20 cellular contexts compared by ENCODE assay signal in genomic region chr22:49957826-49958461, GRCh38. TPM values are rescaled to one million over a fixed set of nuclear protein-coding genes. Genes with fewer than 3 reads are reported as not detected.
DNase-seq lines count a peak whose midpoint lies in the region; ATAC-seq, FAIRE-seq and TF ChIP-seq lines count a peak whose summit lies in the region.
"Had no signal": no experiment of that assay in that cellular context is flagged by ENCODE, and none has a peak within 500 bp of the region (broad histone marks: within the 10 kb centered on the region; RNA-seq: fewer than 3 reads in every experiment).

No MANE protein-coding gene starts in this region.

- no peak for ATAC-seq in activated CD4-positive, alpha-beta T cell treated with anti-CD3 and anti-CD28 coated beads for 36 hours
- ATAC-seq in HepG2: no peak
- ATAC-seq in stimulated activated effector memory CD8-positive, alpha-beta T cell treated with anti-CD3 and anti-CD28 coated beads, Interleukin-12 subunit alpha, Interleukin-12 subunit beta, amount 100 ng/mL, for 72 hours: no peak

- in situ Hi-C loops in HepG2 (cut with HindIII; ENCODE audit: extremely low pct_ligation_motif_present, low pct_unique_long_range_greater_than_20kb): no loop called here

- no peaks in the 10 kb centered on the region for H3K9me3 Mint-ChIP-seq in activated CD4-positive, alpha-beta T cell treated with anti-CD3 and anti-CD28 coated beads for 36 hours (ENCODE audit: low read depth)
- H3K9me3 Mint-ChIP-seq in activated naive CD8-positive, alpha-beta T cell treated with anti-CD3 and anti-CD28 coated beads for 36 hours: no peaks in the 10 kb centered on the region
- H3K9me3 Mint-ChIP-seq in stimulated activated effector memory CD8-positive, alpha-beta T cell treated with anti-CD3 and anti-CD28 coated beads, Interleukin-12 subunit alpha, Interleukin-12 subunit beta, amount 100 ng/mL, for 72 hours: no peaks in the 10 kb centered on the region

- peak overlapping the region; percentile 99 for H3K4me2 ChIP-seq in HepG2 (ENCODE audit: low read depth, low read length)

- no peak overlapping the region for H2AFZ ChIP-seq in HepG2 (ENCODE audit: low read length)

- H3K4me3 Mint-ChIP-seq in activated CD4-positive, alpha-beta T cell treated with anti-CD3 and anti-CD28 coated beads for 36 hours: peak overlapping the region; percentile 81
- peak overlapping the region; percentile 22 for H3K4me3 Mint-ChIP-seq in activated naive CD8-positive, alpha-beta T cell treated with anti-CD3 and anti-CD28 coated beads for 36 hours
- peak overlapping the region; percentile 79 for H3K4me3 Mint-ChIP-seq in stimulated activated effector memory CD8-positive, alpha-beta T cell treated with anti-CD3 and anti-CD28 coated beads, Interleukin-12 subunit alpha, Interleukin-12 subunit beta, amount 100 ng/mL, for 72 hours

- peaks cover 12% of the 10 kb centered on the region for H3K36me3 Mint-ChIP-seq in activated CD4-positive, alpha-beta T cell treated with anti-CD3 and anti-CD28 coated beads for 36 hours (ENCODE audit: low read depth)
- peaks cover 12% of the 10 kb centered on the region for H3K36me3 Mint-ChIP-seq in activated naive CD8-positive, alpha-beta T cell treated with anti-CD3 and anti-CD28 coated beads for 36 hours
- peaks cover 19% of the 10 kb centered on the region for H3K36me3 Mint-ChIP-seq in stimulated activated effector memory CD8-positive, alpha-beta T cell treated with anti-CD3 and anti-CD28 coated beads, Interleukin-12 subunit alpha, Interleukin-12 subunit beta, amount 100 ng/mL, for 72 hours

- TF ChIP-seq EP300 in HepG2 (IDR thresholded peaks at IDR 0.05; ENCODE audit: low read depth in 2 of 2, low read length in 2 of 2) (no peak), HepG2 (CRISPR knock-in tag; IDR thresholded peaks at IDR 0.05; ENCODE audit: borderline replicate concordance) (no peak)

- DNase-seq in activated CD4-positive, alpha-beta T cell treated with anti-CD3 and anti-CD28 coated beads for 36 hours: no peak
- DNase-seq in activated CD4-positive, alpha-beta T cell treated with anti-CD3 and anti-CD28 coated beads for 1 hour: no peak
- DNase-seq in activated naive CD8-positive, alpha-beta T cell treated with anti-CD3 and anti-CD28 coated beads for 36 hours: no peak
- DNase-seq in HepG2 (ENCODE audit: low spot score) (no peak), prostate gland (ENCODE audit: low spot score) (no peak), uterus (no peak), NCI-H1048 (lab: John Stamatoyannopoulos, UW) (no peak)
- no peak for DNase-seq in stimulated activated effector memory CD8-positive, alpha-beta T cell treated with anti-CD3 and anti-CD28 coated beads, Interleukin-12 subunit alpha, Interleukin-12 subunit beta, amount 100 ng/mL, for 72 hours (ENCODE audit: low spot score in 2 of 2)
- DNase-seq: activated CD8-positive, alpha-beta memory T cell treated with anti-CD3 and anti-CD28 coated beads for 24 hours; foreskin melanocyte; Kasumi-1; midbrain; NCI-H146; NCI-H446 treated with DMSO at 0.1 percent for 48 hours had no signal

- no peaks in the 10 kb centered on the region for H3K27me3 Mint-ChIP-seq in activated CD4-positive, alpha-beta T cell treated with anti-CD3 and anti-CD28 coated beads for 36 hours
- no peaks in the 10 kb centered on the region for H3K27me3 Mint-ChIP-seq in activated naive CD8-positive, alpha-beta T cell treated with anti-CD3 and anti-CD28 coated beads for 36 hours

- H3K4me3 ChIP-seq in HepG2 (replicated peaks in 1 of 3; ENCODE audit: insufficient read depth in 1 of 3, low read depth in 2 of 3, low read length in 3 of 3) (peak overlapping the region in 1 of 3 experiments; percentile 83; a peak in 2 of 6 replicates), prostate gland (no peak overlapping the region), uterus (no peak overlapping the region)
- H3K4me3 ChIP-seq: cardiac muscle cell had no signal

- no peaks in the 10 kb centered on the region; a peak in 1 of 5 replicates for H3K27me3 ChIP-seq in HepG2 (ENCODE audit: control insufficient read depth in 1 of 2, insufficient read depth in 2 of 2, low read length in 2 of 2)
- H3K27me3 ChIP-seq in prostate gland (replicated peaks; ENCODE audit: insufficient read depth): no peaks in the 10 kb centered on the region
- no peaks in the 10 kb centered on the region for H3K27me3 ChIP-seq in uterus
- H3K27me3 ChIP-seq: cardiac muscle cell had no signal

- peak overlapping the region; percentile 93 for H3K9ac ChIP-seq in HepG2 (ENCODE audit: insufficient read depth, low read depth, low read length)

- TF ChIP-seq RAD21 in HepG2 (CRISPR knock-in tag; IDR thresholded peaks at IDR 0.05): no peak

- peaks cover 24% of the 10 kb centered on the region for H3K79me2 ChIP-seq in HepG2 (ENCODE audit: insufficient read depth, low read length)

- POLR2A ChIA-PET in activated CD4-positive, alpha-beta T cell treated with anti-CD3 and anti-CD28 coated beads for 36 hours (lab: Charles Lee): interaction anchor here (0.6 kb wide), 2 partner anchors 11 to 22 kb away, joined by 3 read pairs; no protein-coding TSS in a partner anchor
- POLR2A ChIA-PET in HepG2 (lab: Yijun Ruan, JAX): interaction anchor here (12.9 to 18.6 kb wide), 3 partner anchors 6 to 23 kb away, joined by 283 to 722 read pairs (median 722); partner anchors contain the start of gene PIM3

- FAIRE-seq in HepG2 (lab: Jason Lieb, UNC): no peak
- FAIRE-seq: endometrium, GM12891 had no signal

- peaks cover 14% of the 10 kb centered on the region for H4K20me1 ChIP-seq in HepG2 (ENCODE audit: insufficient read depth, low read length)

- TF ChIP-seq POLR2A in HepG2 (IDR thresholded peaks at IDR 0.05; ENCODE audit: insufficient read depth in 1 of 2, low read depth in 2 of 2, low read length in 2 of 2): no peak
- no peak for TF ChIP-seq POLR2A in prostate gland (IDR thresholded peaks at IDR 0.05)
- TF ChIP-seq POLR2A in uterus (IDR thresholded peaks at IDR 0.05): no peak

- TF ChIP-seq CTCF in HepG2 (CRISPR knock-in tag; IDR thresholded peaks at IDR 0.05) (no peak), prostate gland (IDR thresholded peaks at IDR 0.05) (no peak), uterus (IDR thresholded peaks at IDR 0.05) (no peak)

- H3K27ac ChIP-seq in HepG2 (ENCODE audit: extremely low read length, insufficient read depth, low read length): peak overlapping the region; percentile 87
- H3K27ac ChIP-seq in prostate gland: no peak overlapping the region
- no peak overlapping the region for H3K27ac ChIP-seq in uterus
- H3K27ac ChIP-seq: cardiac muscle cell had no signal

- H3K36me3 ChIP-seq in HepG2 (replicated peaks in 1 of 2; ENCODE audit: control insufficient read depth in 1 of 2, insufficient read depth in 2 of 2, low read length in 2 of 2): peaks cover 4 to 10% of the 10 kb centered on the region in 2 experiments; a peak in 4 of 5 replicates
- peaks cover 0 to 10% of the 10 kb centered on the region in 2 donors for H3K36me3 ChIP-seq in prostate gland
- no peaks in the 10 kb centered on the region for H3K36me3 ChIP-seq in uterus

- 53% methylated on average over 9 of the region's 18 CpGs for WGBS in HepG2 (ENCODE audit: low lambda C conversion rate)
- 90% methylated on average over 13 of the region's 18 CpGs for WGBS in prostate gland

- H3K4me1 ChIP-seq in HepG2 (ENCODE audit: insufficient read depth, low read length) (peaks cover 75% of the 10 kb centered on the region), prostate gland (replicated peaks) (peaks cover 34% of the 10 kb centered on the region), uterus (peaks cover 0 to 4% of the 10 kb centered on the region in 2 donors)

- H3K27ac Mint-ChIP-seq in activated CD4-positive, alpha-beta T cell treated with anti-CD3 and anti-CD28 coated beads for 36 hours: no peak overlapping the region
- no peak overlapping the region for H3K27ac Mint-ChIP-seq in activated naive CD8-positive, alpha-beta T cell treated with anti-CD3 and anti-CD28 coated beads for 36 hours
- peak overlapping the region; percentile 90 for H3K27ac Mint-ChIP-seq in stimulated activated effector memory CD8-positive, alpha-beta T cell treated with anti-CD3 and anti-CD28 coated beads, Interleukin-12 subunit alpha, Interleukin-12 subunit beta, amount 100 ng/mL, for 72 hours

- no TSS peak for BruUV-seq in HepG2 (replicated peaks; lab: Mats Ljungman, UMichigan)

- H3K4me1 Mint-ChIP-seq in activated CD4-positive, alpha-beta T cell treated with anti-CD3 and anti-CD28 coated beads for 36 hours: peaks cover 11% of the 10 kb centered on the region
- peaks cover 7% of the 10 kb centered on the region for H3K4me1 Mint-ChIP-seq in activated naive CD8-positive, alpha-beta T cell treated with anti-CD3 and anti-CD28 coated beads for 36 hours
- peaks cover 11% of the 10 kb centered on the region for H3K4me1 Mint-ChIP-seq in stimulated activated effector memory CD8-positive, alpha-beta T cell treated with anti-CD3 and anti-CD28 coated beads, Interleukin-12 subunit alpha, Interleukin-12 subunit beta, amount 100 ng/mL, for 72 hours

- CTCF ChIA-PET in activated CD4-positive, alpha-beta T cell treated with anti-CD3 and anti-CD28 coated beads for 36 hours (lab: Charles Lee): no interaction called here
- CTCF ChIA-PET in HepG2 (lab: Yijun Ruan, JAX; ENCODE audit: low intra/inter-chr PET ratio, low total read pairs): interaction anchor here (1.9 kb wide), 1 partner anchor 27 kb away, joined by 4 read pairs; no protein-coding TSS in a partner anchor

- no peaks in the 10 kb centered on the region for H3K9me3 ChIP-seq in HepG2 (ENCODE audit: low read length)
- no peaks in the 10 kb centered on the region for H3K9me3 ChIP-seq in prostate gland
- no peaks in the 10 kb centered on the region for H3K9me3 ChIP-seq in uterus

- intact Hi-C loops in activated CD4-positive, alpha-beta T cell treated with anti-CD3 and anti-CD28 coated beads for 36 hours (cut with DNase I, micrococcal nuclease): no loop called here
- intact Hi-C loops in HepG2 (cut with micrococcal nuclease; ENCODE audit: unreplicated experiment): no loop called here
- intact Hi-C loops in prostate gland (cut with DNase I): loop anchor here (2.0 kb wide), 1 partner anchor 21 kb away; no protein-coding TSS in a partner anchor
- intact Hi-C loops in uterus (cut with DNase I; ENCODE audit: low total_unique reads): no loop called here

RNA-seq across cellular contexts. Expression of gene PIM3, which starts 2.6 kb away (rescaled TPM):
- total RNA-seq in activated CD4-positive, alpha-beta T cell treated with anti-CD3 and anti-CD28 coated beads for 36 hours: 100 to 1,000 TPM; 127 to 165 TPM
- total RNA-seq in activated naive CD8-positive, alpha-beta T cell treated with anti-CD3 and anti-CD28 coated beads for 36 hours: 100 to 1,000 TPM; 134 to 137 TPM
- total RNA-seq in HepG2 (2016; rRNA removed; fragmentation: Illumina TruSeq; extraction: Trizol): 18.2 and 31.2 TPM in 2 replicates
- 12.4 and 12.6 TPM in 2 replicates for total RNA-seq in HepG2 (2016; cell fraction: cytosol; rRNA removed; fragmentation: Illumina TruSeq; extraction: Trizol; ENCODE audit: low read depth)
- total RNA-seq in HepG2 (2016; cell fraction: insoluble cytoplasmic fraction; rRNA removed; fragmentation: Illumina TruSeq; extraction: Trizol): 17.3 and 32.7 TPM in 2 replicates
- total RNA-seq in HepG2 (2016; cell fraction: membrane; rRNA removed; fragmentation: Illumina TruSeq; extraction: Trizol): 27.1 and 31.2 TPM in 2 replicates
- 24.6 and 30.5 TPM in 2 replicates for total RNA-seq in HepG2 (2016; cell fraction: nucleus; rRNA removed; fragmentation: Illumina TruSeq; extraction: Trizol)
- 21.6 and 24.1 TPM in 2 replicates for polyA plus RNA-seq in HepG2 (2011; rRNA removed)
- polyA plus RNA-seq in HepG2 (2011; cell fraction: cytosol; rRNA removed): 21.4 and 47.8 TPM in 2 replicates
- polyA plus RNA-seq in HepG2 (2011; cell fraction: nucleus; rRNA removed): 121 and 136 TPM in 2 replicates
- polyA plus RNA-seq in HepG2 (2012): 22.6 and 36.4 TPM in 2 replicates
- polyA plus RNA-seq in HepG2 (2016; cell fraction: cytosol; fragmentation: Illumina TruSeq; extraction: Trizol; ENCODE audit: low read depth): 7.3 and 9.3 TPM in 2 replicates
- polyA plus RNA-seq in HepG2 (2016; cell fraction: insoluble cytoplasmic fraction; fragmentation: Illumina TruSeq; extraction: Trizol; ENCODE audit: low read depth): 21.4 and 25.4 TPM in 2 replicates
- polyA plus RNA-seq in HepG2 (2016; cell fraction: membrane; fragmentation: Illumina TruSeq; extraction: Trizol; ENCODE audit: low read depth): 17.2 and 17.8 TPM in 2 replicates
- polyA plus RNA-seq in HepG2 (2016; cell fraction: nucleus; fragmentation: Illumina TruSeq; extraction: Trizol; ENCODE audit: insufficient read depth, low read depth): 62.7 and 63.0 TPM in 2 replicates
- 8.8 and 50.3 TPM in 2 replicates for polyA minus RNA-seq in HepG2 (2011; rRNA and poly(A)+ RNA removed; ENCODE audit: low replicate concordance)
- polyA minus RNA-seq in HepG2 (2011; cell fraction: cytosol; rRNA and poly(A)+ RNA removed): 23.0 and 37.5 TPM in 2 replicates
- 17.0 and 22.8 TPM in 2 replicates for polyA minus RNA-seq in HepG2 (2011; cell fraction: nucleus; rRNA and poly(A)+ RNA removed)
- 100 to 1,000 TPM; 126 to 183 TPM for total RNA-seq in prostate gland
- total RNA-seq in uterus: 100 to 1,000 TPM in 1 of 4 donors, 10 to 100 TPM in 3; 31.7 to 106 (median 53.6) TPM

RNA-seq across cellular contexts. Expression of gene CRELD2, which starts 39.5 kb away (rescaled TPM):
- 10 to 100 TPM; 15.2 to 16.4 TPM for total RNA-seq in activated CD4-positive, alpha-beta T cell treated with anti-CD3 and anti-CD28 coated beads for 36 hours
- total RNA-seq in activated naive CD8-positive, alpha-beta T cell treated with anti-CD3 and anti-CD28 coated beads for 36 hours: 10 to 100 TPM; 32.6 to 34.8 TPM
- total RNA-seq in HepG2 (2016; rRNA removed; fragmentation: Illumina TruSeq; extraction: Trizol) (19.6 and 44.7 TPM in 2 replicates), prostate gland (10 to 100 TPM; 55.1 to 70.1 TPM), uterus (10 to 100 TPM in 2 of 4 donors, 1 to 10 TPM in 2; 3.6 to 37.0 (median 14.6) TPM)
- total RNA-seq in HepG2 (2016; cell fraction: cytosol; rRNA removed; fragmentation: Illumina TruSeq; extraction: Trizol; ENCODE audit: low read depth): 22.4 and 24.2 TPM in 2 replicates
- total RNA-seq in HepG2 (2016; cell fraction: insoluble cytoplasmic fraction; rRNA removed; fragmentation: Illumina TruSeq; extraction: Trizol): 18.8 and 46.8 TPM in 2 replicates
- 27.6 and 29.9 TPM in 2 replicates for total RNA-seq in HepG2 (2016; cell fraction: membrane; rRNA removed; fragmentation: Illumina TruSeq; extraction: Trizol)
- total RNA-seq in HepG2 (2016; cell fraction: nucleus; rRNA removed; fragmentation: Illumina TruSeq; extraction: Trizol): 35.5 and 40.6 TPM in 2 replicates
- 17.2 and 20.2 TPM in 2 replicates for polyA plus RNA-seq in HepG2 (2011; rRNA removed)
- 16.7 and 25.6 TPM in 2 replicates for polyA plus RNA-seq in HepG2 (2011; cell fraction: cytosol; rRNA removed)
- polyA plus RNA-seq in HepG2 (2011; cell fraction: nucleus; rRNA removed): 44.2 and 48.8 TPM in 2 replicates
- 9.4 and 10.2 TPM in 2 replicates for polyA plus RNA-seq in HepG2 (2012)
- polyA plus RNA-seq in HepG2 (2016; cell fraction: cytosol; fragmentation: Illumina TruSeq; extraction: Trizol; ENCODE audit: low read depth): 25.8 and 29.9 TPM in 2 replicates
- 22.7 and 25.1 TPM in 2 replicates for polyA plus RNA-seq in HepG2 (2016; cell fraction: insoluble cytoplasmic fraction; fragmentation: Illumina TruSeq; extraction: Trizol; ENCODE audit: low read depth)
- 26.9 and 27.0 TPM in 2 replicates for polyA plus RNA-seq in HepG2 (2016; cell fraction: membrane; fragmentation: Illumina TruSeq; extraction: Trizol; ENCODE audit: low read depth)
- polyA plus RNA-seq in HepG2 (2016; cell fraction: nucleus; fragmentation: Illumina TruSeq; extraction: Trizol; ENCODE audit: insufficient read depth, low read depth): 89.1 and 100 TPM in 2 replicates
- 6.9 and 14.7 TPM in 2 replicates for polyA minus RNA-seq in HepG2 (2011; rRNA and poly(A)+ RNA removed; ENCODE audit: low replicate concordance)
- 4.4 and 5.2 TPM in 2 replicates for polyA minus RNA-seq in HepG2 (2011; cell fraction: cytosol; rRNA and poly(A)+ RNA removed)
- polyA minus RNA-seq in HepG2 (2011; cell fraction: nucleus; rRNA and poly(A)+ RNA removed): 4.5 and 4.7 TPM in 2 replicates

RNA-seq across cellular contexts. Expression of gene ALG12, which starts 39.7 kb away (rescaled TPM):
- total RNA-seq in activated CD4-positive, alpha-beta T cell treated with anti-CD3 and anti-CD28 coated beads for 36 hours: 10 to 100 TPM; 13.6 to 13.7 TPM
- total RNA-seq in activated naive CD8-positive, alpha-beta T cell treated with anti-CD3 and anti-CD28 coated beads for 36 hours: 10 to 100 TPM; 14.5 to 15.2 TPM
- total RNA-seq in HepG2 (2016; rRNA removed; fragmentation: Illumina TruSeq; extraction: Trizol) (6.6 and 15.8 TPM in 2 replicates), prostate gland (10 to 100 TPM; 26.1 to 33.6 TPM), uterus (10 to 100 TPM; 11.8 to 22.5 (median 18.3) TPM)
- total RNA-seq in HepG2 (2016; cell fraction: cytosol; rRNA removed; fragmentation: Illumina TruSeq; extraction: Trizol; ENCODE audit: low read depth): 1.5 and 3.0 TPM in 2 replicates
- total RNA-seq in HepG2 (2016; cell fraction: insoluble cytoplasmic fraction; rRNA removed; fragmentation: Illumina TruSeq; extraction: Trizol): 6.8 and 15.6 TPM in 2 replicates
- 6.4 and 10.5 TPM in 2 replicates for total RNA-seq in HepG2 (2016; cell fraction: membrane; rRNA removed; fragmentation: Illumina TruSeq; extraction: Trizol)
- 10.6 and 14.2 TPM in 2 replicates for total RNA-seq in HepG2 (2016; cell fraction: nucleus; rRNA removed; fragmentation: Illumina TruSeq; extraction: Trizol)
- 7.8 and 9.5 TPM in 2 replicates for polyA plus RNA-seq in HepG2 (2011; rRNA removed)
- 5.9 and 6.1 TPM in 2 replicates for polyA plus RNA-seq in HepG2 (2011; cell fraction: cytosol; rRNA removed)
- 25.1 and 26.7 TPM in 2 replicates for polyA plus RNA-seq in HepG2 (2011; cell fraction: nucleus; rRNA removed)
- 9.4 and 10.0 TPM in 2 replicates for polyA plus RNA-seq in HepG2 (2012)
- 2.9 and 3.3 TPM in 2 replicates for polyA plus RNA-seq in HepG2 (2016; cell fraction: cytosol; fragmentation: Illumina TruSeq; extraction: Trizol; ENCODE audit: low read depth)
- polyA plus RNA-seq in HepG2 (2016; cell fraction: insoluble cytoplasmic fraction; fragmentation: Illumina TruSeq; extraction: Trizol; ENCODE audit: low read depth): 6.1 and 6.8 TPM in 2 replicates
- 5.6 and 6.9 TPM in 2 replicates for polyA plus RNA-seq in HepG2 (2016; cell fraction: membrane; fragmentation: Illumina TruSeq; extraction: Trizol; ENCODE audit: low read depth)
- polyA plus RNA-seq in HepG2 (2016; cell fraction: nucleus; fragmentation: Illumina TruSeq; extraction: Trizol; ENCODE audit: insufficient read depth, low read depth): 26.3 and 30.4 TPM in 2 replicates
- 5.8 and 12.8 TPM in 2 replicates for polyA minus RNA-seq in HepG2 (2011; rRNA and poly(A)+ RNA removed; ENCODE audit: low replicate concordance)
- 5.7 and 7.1 TPM in 2 replicates for polyA minus RNA-seq in HepG2 (2011; cell fraction: cytosol; rRNA and poly(A)+ RNA removed)
- 3.4 and 4.5 TPM in 2 replicates for polyA minus RNA-seq in HepG2 (2011; cell fraction: nucleus; rRNA and poly(A)+ RNA removed)

RNA-seq across cellular contexts. Expression of gene IL17REL, which starts 54.6 kb away (rescaled TPM):
- under 1 TPM; 0.16 TPM for total RNA-seq in activated CD4-positive, alpha-beta T cell treated with anti-CD3 and anti-CD28 coated beads for 36 hours
- total RNA-seq in activated naive CD8-positive, alpha-beta T cell treated with anti-CD3 and anti-CD28 coated beads for 36 hours: not detected
- total RNA-seq in HepG2 (2016; rRNA removed; fragmentation: Illumina TruSeq; extraction: Trizol): not detected in 2 replicates
- total RNA-seq in HepG2 (2016; cell fraction: cytosol; rRNA removed; fragmentation: Illumina TruSeq; extraction: Trizol; ENCODE audit: low read depth): not detected in 2 replicates
- not detected in 2 replicates for total RNA-seq in HepG2 (2016; cell fraction: insoluble cytoplasmic fraction; rRNA removed; fragmentation: Illumina TruSeq; extraction: Trizol)
- not detected in 2 replicates for total RNA-seq in HepG2 (2016; cell fraction: membrane; rRNA removed; fragmentation: Illumina TruSeq; extraction: Trizol)
- total RNA-seq in HepG2 (2016; cell fraction: nucleus; rRNA removed; fragmentation: Illumina TruSeq; extraction: Trizol): not detected in 2 replicates
- not detected in 2 replicates for polyA plus RNA-seq in HepG2 (2011; rRNA removed)
- polyA plus RNA-seq in HepG2 (2011; cell fraction: cytosol; rRNA removed): not detected in 2 replicates
- not detected in 2 replicates for polyA plus RNA-seq in HepG2 (2011; cell fraction: nucleus; rRNA removed)
- not detected in 2 replicates for polyA plus RNA-seq in HepG2 (2012)
- not detected in 2 replicates for polyA plus RNA-seq in HepG2 (2016; cell fraction: cytosol; fragmentation: Illumina TruSeq; extraction: Trizol; ENCODE audit: low read depth)
- not detected in 2 replicates for polyA plus RNA-seq in HepG2 (2016; cell fraction: insoluble cytoplasmic fraction; fragmentation: Illumina TruSeq; extraction: Trizol; ENCODE audit: low read depth)
- not detected in 2 replicates for polyA plus RNA-seq in HepG2 (2016; cell fraction: membrane; fragmentation: Illumina TruSeq; extraction: Trizol; ENCODE audit: low read depth)
- not detected in 2 replicates for polyA plus RNA-seq in HepG2 (2016; cell fraction: nucleus; fragmentation: Illumina TruSeq; extraction: Trizol; ENCODE audit: insufficient read depth, low read depth)
- 0.07 TPM in 1 of 2 replicates, not detected in the other for polyA minus RNA-seq in HepG2 (2011; rRNA and poly(A)+ RNA removed; ENCODE audit: low replicate concordance)
- polyA minus RNA-seq in HepG2 (2011; cell fraction: cytosol; rRNA and poly(A)+ RNA removed): not detected in 2 replicates
- polyA minus RNA-seq in HepG2 (2011; cell fraction: nucleus; rRNA and poly(A)+ RNA removed): not detected in 2 replicates
- total RNA-seq in prostate gland: under 1 TPM in 1 of 2 donors, not detected in 1; 0.68 TPM
- under 1 TPM in 2 of 4 donors, not detected in 2; 0.12 to 0.26 TPM for total RNA-seq in uterus
- total RNA-seq: A172, G401, SK-MEL-5 had no signal
- polyA plus RNA-seq: cardiac muscle cell had no signal

Comparison
In these comparisons a context has a peak if more than half of its experiments do, and no peak if none do; other contexts are left out.
1. H3K4me3 Mint-ChIP-seq: peak in every context shown above with its lines; median percentile 81 in activated CD4-positive, alpha-beta T cell treated with anti-CD3 and anti-CD28 coated beads for 36 hours; 79 in stimulated activated effector memory CD8-positive, alpha-beta T cell treated with anti-CD3 and anti-CD28 coated beads, Interleukin-12 subunit alpha, Interleukin-12 subunit beta, amount 100 ng/mL, for 72 hours; 22 in activated naive CD8-positive, alpha-beta T cell treated with anti-CD3 and anti-CD28 coated beads for 36 hours.